Comparison of ENCODE assay signal across 17 cellular contexts in the genomic region with DNA sequence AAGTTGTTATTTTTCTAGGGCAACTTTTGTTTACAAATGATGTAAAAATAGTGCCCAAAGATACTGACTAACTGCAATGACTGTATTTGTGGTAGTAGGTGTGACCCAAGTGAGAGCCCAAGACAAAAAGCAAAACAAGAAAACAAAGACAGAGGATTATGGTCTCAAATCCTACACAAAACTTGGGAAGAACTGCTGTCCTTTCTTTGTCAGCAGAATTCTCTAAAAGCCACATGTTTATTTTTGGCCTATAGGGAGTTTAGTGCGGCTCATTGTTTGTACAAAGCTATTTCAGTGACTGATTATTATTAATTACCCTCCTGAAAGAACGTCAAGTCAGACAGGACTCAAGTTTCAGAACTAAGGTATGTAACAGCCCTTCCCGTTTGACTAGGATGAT.
DNase-seq lines count a peak whose midpoint lies in the region; ATAC-seq and TF ChIP-seq lines count a peak whose summit lies in the region.
"Had no signal": no experiment of that assay in that cellular context is flagged by ENCODE, and none has a peak within 500 bp of the region (broad histone marks: within the 10 kb centered on the region; RNA-seq: fewer than 3 reads in every experiment).

No MANE protein-coding gene starts in this region.

- peaks cover 2% of the 10 kb centered on the region for H3K9me3 Mint-ChIP-seq in neural progenitor cell

- CTCF ChIA-PET in HEK293 (lab: Yijun Ruan, JAX), result interaction anchor here (1.2 to 1.6 kb wide), 2 partner anchors 39 to 1485 kb away, joined by 4 to 7 read pairs; no protein-coding TSS in a partner anchor

- H4K20me1 ChIP-seq in neural progenitor cell (ENCODE audit: low read depth), result no peaks in the 10 kb centered on the region

- no peaks in the 10 kb centered on the region for H3K27me3 ChIP-seq in neural progenitor cell
- H3K27me3 ChIP-seq: SJSA1 had no signal

- H3K9me3 ChIP-seq in HEK293 (ENCODE audit: control insufficient read depth, insufficient read depth, low read depth, low read length), result no peaks in the 10 kb centered on the region
- H3K9me3 ChIP-seq in neural progenitor cell (ENCODE audit: low read depth), result no peaks in the 10 kb centered on the region
- H3K9me3 ChIP-seq: HAP-1, SJSA1 had no signal

- H3K27ac Mint-ChIP-seq in neural progenitor cell, result no peak overlapping the region
- H3K27ac Mint-ChIP-seq: B cell had no signal

- no peak overlapping the region for H3K4me2 ChIP-seq in neural progenitor cell

- POLR2A ChIA-PET in HEK293 (lab: Yijun Ruan, JAX), result no interaction called here

- ATAC-seq in GM21717 (IDR thresholded peaks at IDR 0.05; ENCODE audit: unreplicated experiment), result no peak
- ATAC-seq: Panc1 had no signal

- no peak overlapping the region for H3K4me3 Mint-ChIP-seq in neural progenitor cell
- H3K4me3 Mint-ChIP-seq: B cell had no signal

- H3K36me3 ChIP-seq in HEK293 (ENCODE audit: control insufficient read depth in 2 of 2, insufficient read depth in 1 of 2, low read length in 2 of 2) (no peaks in the 10 kb centered on the region), neural progenitor cell (no peaks in the 10 kb centered on the region)
- H3K36me3 ChIP-seq: HAP-1, SJSA1 had no signal

- H3K4me3 ChIP-seq in HEK293 (ENCODE audit: low read depth, low read length), result no peak overlapping the region
- no peak overlapping the region for H3K4me3 ChIP-seq in epithelial cell of esophagus (ENCODE audit: low read length)
- H3K4me3 ChIP-seq in neural progenitor cell, result no peak overlapping the region
- H3K4me3 ChIP-seq: HAP-1, SJSA1 had no signal

- H3K27ac ChIP-seq in HEK293 (ENCODE audit: extremely low read depth, low read depth, low read length) (0 out of 2 replicates have a peak overlapping the region, but pooled peaks have one; percentile 6), neural progenitor cell (peak overlapping the region; percentile 6)
- H3K27ac ChIP-seq: SJSA1 had no signal

- peaks cover 3% of the 10 kb centered on the region for H3K4me1 Mint-ChIP-seq in neural progenitor cell
- H3K4me1 Mint-ChIP-seq: B cell had no signal

- no peak for TF ChIP-seq CTCF in HEK293 (tag by site-specific recombination; IDR thresholded peaks at IDR 0.05)
- TF ChIP-seq CTCF in epithelial cell of esophagus (IDR thresholded peaks at IDR 0.05; ENCODE audit: insufficient read depth, low read depth, low read length, missing control alignments), result no peak
- TF ChIP-seq CTCF in neural progenitor cell (IDR thresholded peaks at IDR 0.05), result no peak

- H3K9ac ChIP-seq in neural progenitor cell, result no peak overlapping the region

- peak overlapping the region; percentile 70 for H2AFZ ChIP-seq in neural progenitor cell (replicated peaks)

- no peaks in the 10 kb centered on the region for H3K36me3 Mint-ChIP-seq in neural progenitor cell

- H3K27me3 Mint-ChIP-seq in neural progenitor cell (ENCODE audit: insufficient read depth, low read depth), result peaks cover 2% of the 10 kb centered on the region
- H3K27me3 Mint-ChIP-seq: B cell had no signal

- H3K4me1 ChIP-seq in HEK293 (ENCODE audit: control insufficient read depth, insufficient read depth, low read length), result peaks cover 22% of the 10 kb centered on the region
- peaks cover 22% of the 10 kb centered on the region for H3K4me1 ChIP-seq in neural progenitor cell
- H3K4me1 ChIP-seq: HAP-1, SJSA1 had no signal

- no peaks in the 10 kb centered on the region for H3K79me2 ChIP-seq in neural progenitor cell (ENCODE audit: low read depth)

- DNase-seq in NCI-H1417 (lab: John Stamatoyannopoulos, UW) (peak in 2 of 3 experiments; percentile 4 to 47), NCI-H1417 treated with DMSO at 0.1 percent for 48 hours (lab: John Stamatoyannopoulos, UW) (no peak), epithelial cell of esophagus (ENCODE audit: low read depth) (peak; percentile 47), neural progenitor cell (ENCODE audit: low spot score) (peak; percentile 23), RPMI8226 (no peak)
- no peak for DNase-seq in stimulated activated CD4-positive, alpha-beta T cell treated with anti-CD3 and anti-CD28 coated beads, Interleukin-1b, Interleukin-23, amount 100 ng/mL, for 48 hours
- DNase-seq: DMS 273 treated with DMSO at 0.1 percent for 48 hours, DND-41, NCI-H1436, NCI-H2227 treated with DMSO at 0.1 percent for 48 hours, NCI-H524 treated with DMSO at 0.1 percent for 48 hours had no signal

- no peaks in the 10 kb centered on the region for H3F3A ChIP-seq in neural progenitor cell (ENCODE audit: low read depth)

TF ChIP-seq in HEK293, 187 proteins besides CTCF, POLR2A, EP300 and RAD21:
- TF ChIP-seq FEZF1 (tag by site-specific recombination; IDR thresholded peaks at IDR 0.05) (0 out of 2 replicates have a peak, but pooled peaks have one; percentile 23), ZNF623 (tag by site-specific recombination; IDR thresholded peaks at IDR 0.05) (no peak), WT1 (tag by site-specific recombination; IDR thresholded peaks at IDR 0.05) (peak; percentile 43; the same call in 1 of the 2 replicates), MEIS1 (CRISPR knock-in tag; IDR thresholded peaks at IDR 0.05; ENCODE audit: borderline replicate concordance) (peak; percentile 82; the same call in 1 of the 2 replicates), ZNF302 (tag by site-specific recombination; IDR thresholded peaks at IDR 0.05; ENCODE audit: low read depth) (no peak), ZFP37 (tag by site-specific recombination; IDR thresholded peaks at IDR 0.05) (no peak), ZEB2 (tag by site-specific recombination; IDR thresholded peaks at IDR 0.05) (no peak), ZNF629 (tag by site-specific recombination; IDR thresholded peaks at IDR 0.05) (peak; percentile 44), ZNF366 (tag by site-specific recombination; conservative IDR thresholded peaks at IDR 0.05) (peak; percentile 26; the same call in 1 of the 2 replicates)
- TF ChIP-seq, protein P1, sequence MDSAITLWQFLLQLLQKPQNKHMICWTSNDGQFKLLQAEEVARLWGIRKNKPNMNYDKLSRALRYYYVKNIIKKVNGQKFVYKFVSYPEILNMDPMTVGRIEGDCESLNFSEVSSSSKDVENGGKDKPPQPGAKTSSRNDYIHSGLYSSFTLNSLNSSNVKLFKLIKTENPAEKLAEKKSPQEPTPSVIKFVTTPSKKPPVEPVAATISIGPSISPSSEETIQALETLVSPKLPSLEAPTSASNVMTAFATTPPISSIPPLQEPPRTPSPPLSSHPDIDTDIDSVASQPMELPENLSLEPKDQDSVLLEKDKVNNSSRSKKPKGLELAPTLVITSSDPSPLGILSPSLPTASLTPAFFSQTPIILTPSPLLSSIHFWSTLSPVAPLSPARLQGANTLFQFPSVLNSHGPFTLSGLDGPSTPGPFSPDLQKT (IDR thresholded peaks at IDR 0.05; ENCODE audit: borderline replicate concordance, low read depth, low read length), result no peak
TF ChIP-seq in HEK293: peak in this region for 5.

Comparison
In these comparisons a context has a peak if more than half of its experiments do, and no peak if none do; other contexts are left out.
1. DNase-seq: peak in NCI-H1417 (2 of 3), epithelial cell of esophagus (single experiment) and neural progenitor cell (single experiment); none in NCI-H1417 treated with DMSO at 0.1 percent for 48 hours (single experiment), stimulated activated CD4-positive, alpha-beta T cell treated with anti-CD3 and anti-CD28 coated beads, Interleukin-1b, Interleukin-23, amount 100 ng/mL, for 48 hours (single experiment) and RPMI8226 (single experiment).